ENCODE assay signal across 9 cellular contexts in genomic region chr11:124693142-124693541, GRCh38. TPM values are rescaled to one million over a fixed set of nuclear protein-coding genes. Genes with fewer than 3 reads are reported as not detected.
"Had no signal": no experiment of that assay in that cellular context is flagged by ENCODE, and none has a peak within 500 bp of the region (broad histone marks: within the 10 kb centered on the region; RNA-seq: fewer than 3 reads in every experiment).

No MANE protein-coding gene starts in this region.

- DNase-seq: GDM1, GF-D8 had no signal

- ATAC-seq: GM12878 had no signal

- FAIRE-seq: G401.6, GM12878, GM12891, GM12892, GM18507, GM19239 had no signal

- H3K4me3 ChIP-seq: GM12878 had no signal

RNA-seq across cellular contexts. Expression of gene VSIG2, which starts 58.9 kb away (rescaled TPM):
- total RNA-seq: G401 had no signal
